In genomic region chr10:45433716-45434469, GRCh38 we compare ENCODE assay signal across 9 cellular contexts. TPM values are rescaled to one million over a fixed set of nuclear protein-coding genes. Genes with fewer than 3 reads are reported as not detected.
DNase-seq lines count a peak whose midpoint lies in the region; ATAC-seq and TF ChIP-seq lines count a peak whose summit lies in the region.
"Had no signal": no experiment of that assay in that cellular context is flagged by ENCODE, and none has a peak within 500 bp of the region (broad histone marks: within the 10 kb centered on the region; RNA-seq: fewer than 3 reads in every experiment).

No MANE protein-coding gene starts in this region.

- H3K27ac Mint-ChIP-seq in activated naive CD8-positive, alpha-beta T cell treated with anti-CD3 and anti-CD28 coated beads for 36 hours = peak overlapping the region; percentile 76
- H3K27ac Mint-ChIP-seq in CD14-positive monocyte = peak overlapping the region in 2 of 7 donors; percentile 12 to 56

- no peaks in the 10 kb centered on the region for H3K36me3 ChIP-seq in ascending aorta
- H3K36me3 ChIP-seq: sigmoid colon had no signal

- intact Hi-C loops in ascending aorta (cut with DNase I) (no loop called here), CD14-positive monocyte (cut with micrococcal nuclease) (no loop called here)

- DNase-seq in GM13976 (ENCODE audit: low spot score) (peak; percentile 73), SKM-1 (lab: John Stamatoyannopoulos, UW; ENCODE audit: unreplicated experiment) (no peak), ascending aorta (ENCODE audit: low spot score in 2 of 2) (no peak), amygdala (lab: John Stamatoyannopoulos, UW) (no peak), CD14-positive monocyte (ENCODE audit: low spot score) (no peak)
- DNase-seq in activated naive CD8-positive, alpha-beta T cell treated with anti-CD3 and anti-CD28 coated beads for 36 hours = no peak
- DNase-seq: sigmoid colon had no signal

- in situ Hi-C loops in GM13976 (cut with MboI; ENCODE audit: low sequenced_read_pairs, unreplicated experiment) = no loop called here

- peaks cover 0 to 5% of the 10 kb centered on the region in 2 donors for H3K9me3 ChIP-seq in ascending aorta
- H3K9me3 ChIP-seq: sigmoid colon had no signal

- no peak overlapping the region for H3K27ac ChIP-seq in ascending aorta
- H3K27ac ChIP-seq: sigmoid colon had no signal

- H3K36me3 Mint-ChIP-seq in activated naive CD8-positive, alpha-beta T cell treated with anti-CD3 and anti-CD28 coated beads for 36 hours = no peaks in the 10 kb centered on the region
- peaks cover 68 to 86% of the 10 kb centered on the region in 2 donors for H3K36me3 Mint-ChIP-seq in CD14-positive monocyte

- H3K4me3 Mint-ChIP-seq in activated naive CD8-positive, alpha-beta T cell treated with anti-CD3 and anti-CD28 coated beads for 36 hours = peak overlapping the region; percentile 36
- no peak overlapping the region for H3K4me3 Mint-ChIP-seq in CD14-positive monocyte

- TF ChIP-seq CTCF in GM13976 (IDR thresholded peaks at IDR 0.05; ENCODE audit: borderline replicate concordance, control extremely low read depth, extremely low read depth, insufficient read depth, missing control alignments) (no peak), ascending aorta (IDR thresholded peaks at IDR 0.05) (no peak), CD14-positive monocyte (IDR thresholded peaks at IDR 0.05) (no peak)

- no peaks in the 10 kb centered on the region for H3K4me1 ChIP-seq in ascending aorta
- H3K4me1 ChIP-seq: sigmoid colon had no signal

- no peaks in the 10 kb centered on the region for H3K27me3 Mint-ChIP-seq in activated naive CD8-positive, alpha-beta T cell treated with anti-CD3 and anti-CD28 coated beads for 36 hours
- peaks cover 0 to 1% (median 0%) of the 10 kb centered on the region in 3 donors for H3K27me3 Mint-ChIP-seq in CD14-positive monocyte (ENCODE audit: low read depth in 3 of 3)

- no peak overlapping the region for H3K4me3 ChIP-seq in ascending aorta
- H3K4me3 ChIP-seq: sigmoid colon had no signal

- no peaks in the 10 kb centered on the region for H3K27me3 ChIP-seq in ascending aorta

- peaks cover 23% of the 10 kb centered on the region for H3K4me1 Mint-ChIP-seq in activated naive CD8-positive, alpha-beta T cell treated with anti-CD3 and anti-CD28 coated beads for 36 hours
- H3K4me1 Mint-ChIP-seq in CD14-positive monocyte = peaks cover 24% of the 10 kb centered on the region

- H3K9me3 Mint-ChIP-seq in activated naive CD8-positive, alpha-beta T cell treated with anti-CD3 and anti-CD28 coated beads for 36 hours = no peaks in the 10 kb centered on the region
- H3K9me3 Mint-ChIP-seq in CD14-positive monocyte = peaks cover 0 to 10% (median 2%) of the 10 kb centered on the region in 7 donors

- ATAC-seq in GM19467 (IDR thresholded peaks at IDR 0.05; ENCODE audit: unreplicated experiment) (peak; percentile 83), HG03064 (IDR thresholded peaks at IDR 0.05; ENCODE audit: low read depth, unreplicated experiment) (peak; percentile 92)

RNA-seq across cellular contexts. Expression of gene ALOX5, which starts 59.9 kb away (rescaled TPM):
- total RNA-seq in activated naive CD8-positive, alpha-beta T cell treated with anti-CD3 and anti-CD28 coated beads for 36 hours = under 1 TPM; 0.62 to 0.96 TPM
- 23.1 TPM for total RNA-seq in ascending aorta
- 100 to 1,000 TPM; 223 to 272 TPM for polyA plus RNA-seq in CD14-positive monocyte

Comparison
In these comparisons a context has a peak if more than half of its experiments do, and no peak if none do; other contexts are left out.
1. RNA of gene ALOX5, which starts 59.9 kb away (total RNA-seq): 23.1 TPM in ascending aorta (single experiment); 0.62 to 0.96 TPM in activated naive CD8-positive, alpha-beta T cell treated with anti-CD3 and anti-CD28 coated beads for 36 hours; every median in the first group is over 10 times any median in the second.